ENCODE assay signal across 31 cellular contexts in genomic region chr18:40357536-40357935, GRCh38.
"Had no signal": no experiment of that assay in that cellular context is flagged by ENCODE, and none has a peak within 500 bp of the region (broad histone marks: within the 10 kb centered on the region; RNA-seq: fewer than 3 reads in every experiment).

No MANE protein-coding gene starts in this region.

- H3K27ac Mint-ChIP-seq: activated naive CD8-positive, alpha-beta T cell; dendritic cell treated with granulocyte-macrophage colony-stimulating factor and Interleukin-4, amounts not matched to agents 40 ng/mL and 50 ng/mL, for 4 days; immature natural killer cell; natural killer cell; neural progenitor cell had no signal

- H3K27me3 Mint-ChIP-seq: activated naive CD8-positive, alpha-beta T cell; dendritic cell treated with granulocyte-macrophage colony-stimulating factor and Interleukin-4, amounts not matched to agents 40 ng/mL and 50 ng/mL, for 4 days had no signal

- H3K27ac ChIP-seq: body of pancreas, epithelial cell of prostate, gastrocnemius medialis, left lung, lower lobe of right lung, neural progenitor cell, parathyroid adenoma, psoas muscle, right atrium auricular region, spleen, testis, WERI-Rb-1 had no signal

- DNase-seq: activated CD4-positive, alpha-beta T cell treated with anti-CD3 and anti-CD28 coated beads for 48 hours; activated CD4-positive, alpha-beta T cell treated with anti-CD3 and anti-CD28 coated beads, Interleukin-2, amount 50 U/mL, for 48 hours; activated CD8-positive, alpha-beta memory T cell treated with anti-CD3 and anti-CD28 coated beads for 24 hours; activated effector memory CD4-positive, alpha-beta T cell treated with Interleukin-2 at 50 U/mL for 16 hours; activated naive CD4-positive, alpha-beta T cell treated with Interleukin-2 at 50 U/mL for 16 hours; anterior cingulate cortex; body of pancreas; caudate nucleus; gastrocnemius medialis; head of caudate nucleus; hippocampal formation; immature natural killer cell; kidney; left lung; lower lobe of right lung; mesenchymal stem cell; natural killer cell; occipital lobe; psoas muscle; spleen; stimulated activated CD4-positive, alpha-beta T cell treated with anti-CD3 and anti-CD28 coated beads, Interleukin-2, amount 100 ng/mL, for 48 hours; stimulated activated naive CD4-positive, alpha-beta T cell treated with Interleukin-2 at 50 U/mL for 16 hours; testis; trophoblast cell; WERI-Rb-1 had no signal

- H3K27me3 ChIP-seq: body of pancreas, gastrocnemius medialis, left lung, neural progenitor cell, right atrium auricular region, spleen, testis had no signal

- H3K36me3 Mint-ChIP-seq: activated naive CD8-positive, alpha-beta T cell; immature natural killer cell; natural killer cell; neural progenitor cell had no signal

- H3K4me1 ChIP-seq: body of pancreas, gastrocnemius medialis, left lung, lower lobe of right lung, neural progenitor cell, parathyroid adenoma, psoas muscle, right atrium auricular region, spleen, testis had no signal

- H3K4me3 Mint-ChIP-seq: activated naive CD8-positive, alpha-beta T cell; dendritic cell treated with granulocyte-macrophage colony-stimulating factor and Interleukin-4, amounts not matched to agents 40 ng/mL and 50 ng/mL, for 4 days; immature natural killer cell; natural killer cell; neural progenitor cell had no signal

- H3K9me3 ChIP-seq: body of pancreas, gastrocnemius medialis, left lung, lower lobe of right lung, psoas muscle, right atrium auricular region, testis had no signal

- H3K9me3 Mint-ChIP-seq: neural progenitor cell had no signal

- H3K4me1 Mint-ChIP-seq: immature natural killer cell, natural killer cell had no signal

- H3K36me3 ChIP-seq: gastrocnemius medialis, left lung, lower lobe of right lung, neural progenitor cell, right atrium auricular region, spleen, WERI-Rb-1 had no signal

- H3K4me3 ChIP-seq: body of pancreas, gastrocnemius medialis, left lung, lower lobe of right lung, neural progenitor cell, psoas muscle, right atrium auricular region, spleen, testis had no signal
